7 cellular contexts compared by ENCODE assay signal in genomic region chr20:39849664-39850063, GRCh38.
DNase-seq lines count a peak whose midpoint lies in the region; ATAC-seq, FAIRE-seq and TF ChIP-seq lines count a peak whose summit lies in the region.

No MANE protein-coding gene starts in this region.

- peaks cover 45% of the 10 kb centered on the region for H3K4me1 ChIP-seq in mesodermal cell (ENCODE audit: control insufficient read depth, insufficient read depth, low read length, poor library complexity, severe bottlenecking)

- no peak for ATAC-seq in HG03108 (IDR thresholded peaks at IDR 0.05; ENCODE audit: unreplicated experiment)

- no peak for FAIRE-seq in urothelium cell line (lab: Jason Lieb, UNC)

- no peaks in the 10 kb centered on the region for H3K9me3 ChIP-seq in mesodermal cell (ENCODE audit: control insufficient read depth, low read length)

- H3K27ac ChIP-seq in mesodermal cell (ENCODE audit: low read depth, low read length, severe bottlenecking): peak overlapping the region; percentile 77

- DNase-seq in NCI-H446 (lab: John Stamatoyannopoulos, UW): peak; percentile 79 to 94
- DNase-seq in epithelial cell of esophagus (ENCODE audit: low read depth): peak; percentile 90
- DNase-seq in urothelium cell line (ENCODE audit: low spot score): peak; percentile 84
- DNase-seq in DMS79 (lab: John Stamatoyannopoulos, UW): no peak
- DNase-seq in COLO668 (lab: John Stamatoyannopoulos, UW; ENCODE audit: unreplicated experiment): no peak

- H3K4me3 ChIP-seq in epithelial cell of esophagus (ENCODE audit: low read length) (no peak overlapping the region), mesodermal cell (ENCODE audit: extremely low read depth, insufficient read depth, low read length, poor library complexity, severe bottlenecking) (no peak overlapping the region)

- H3K36me3 ChIP-seq in mesodermal cell (ENCODE audit: control insufficient read depth, insufficient read depth, low read length): no peaks in the 10 kb centered on the region

- TF ChIP-seq CTCF in epithelial cell of esophagus (IDR thresholded peaks at IDR 0.05; ENCODE audit: insufficient read depth, low read depth, low read length, missing control alignments): peak; percentile 9

- WGBS in mesodermal cell (ENCODE audit: insufficient coverage in 2 of 2), 2 experiments: 70 to 84% methylated on average over 5 to 7 of the region's 9 CpGs

Comparison
In these comparisons a context has a peak if more than half of its experiments do, and no peak if none do; other contexts are left out.
1. DNase-seq: peak in NCI-H446 (2 of 2), epithelial cell of esophagus (single experiment) and urothelium cell line (single experiment); none in DMS79 (single experiment) and COLO668 (single experiment).